In the genomic region with DNA sequence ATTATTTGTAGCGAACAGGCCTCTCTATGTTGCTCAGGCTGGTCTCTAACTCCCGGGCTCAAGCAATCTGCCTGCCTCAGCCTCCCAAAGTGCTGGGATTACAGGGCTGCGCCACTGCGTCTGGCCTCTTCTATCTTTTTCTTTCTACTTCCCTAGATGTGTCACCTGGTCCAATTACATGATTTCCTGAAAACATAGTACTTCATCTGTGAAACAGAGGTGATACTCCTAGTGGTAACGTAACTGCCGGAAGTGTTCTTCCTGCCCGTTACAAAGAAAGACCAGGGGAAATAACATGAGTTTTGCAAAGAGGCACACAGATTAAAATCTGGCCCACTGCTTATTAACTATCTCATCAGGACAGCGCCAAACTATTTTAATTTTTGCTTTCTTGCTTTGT, we compare ENCODE assay signal across 21 cellular contexts. TPM values are rescaled to one million over a fixed set of nuclear protein-coding genes. Genes with fewer than 3 reads are reported as not detected.
A peak's percentile ranks its signal among the peaks of the same experiment; 100 is the strongest.
DNase-seq lines count a peak whose midpoint lies in the region; ATAC-seq and TF ChIP-seq lines count a peak whose summit lies in the region.
"Had no signal": no experiment of that assay in that cellular context is flagged by ENCODE, and none has a peak within 500 bp of the region (broad histone marks: within the 10 kb centered on the region; RNA-seq: fewer than 3 reads in every experiment).

No MANE protein-coding gene starts in this region.

- H3K9me3 ChIP-seq in BLaER1 (peaks cover 8% of the 10 kb centered on the region; the same call in 1 of the 2 replicates), neutrophil (no peaks in the 10 kb centered on the region)

- H4K20me1 ChIP-seq in BLaER1: no peaks in the 10 kb centered on the region

- no peaks in the 10 kb centered on the region for H3K27me3 ChIP-seq in BLaER1
- H3K27me3 ChIP-seq in neutrophil: no peaks in the 10 kb centered on the region

- H3K9ac ChIP-seq in BLaER1: no peak overlapping the region

- DNase-seq in KBM-7 (peak; percentile 81), dermis blood vessel endothelial cell (peak; percentile 53), amniotic stem cell (lab: John Stamatoyannopoulos, UW) (no peak), left cardiac atrium (no peak), GDM1 (lab: John Stamatoyannopoulos, UW) (no peak)
- DNase-seq: C1 segment of cervical spinal cord; Calu3; CD4-positive, alpha-beta memory T cell; COR-L47; DMS53; DMS79 treated with DMSO at 0.1 percent for 48 hours; H9 had no signal

- intact Hi-C loops in left cardiac atrium (cut with DNase I): no loop called here

- peak overlapping the region; percentile 60 for H3K4me2 ChIP-seq in BLaER1
- H3K4me2 ChIP-seq: GM23338 had no signal

- in situ Hi-C loops in KBM-7 (cut with MboI; ENCODE audit: low pct_unique_long_range_greater_than_20kb, low sequenced_read_pairs): no loop called here

- H3K4me1 ChIP-seq in BLaER1 (peaks cover 62% of the 10 kb centered on the region), neutrophil (ENCODE audit: control insufficient read depth in 1 of 2, insufficient read depth in 1 of 2, low read depth in 1 of 2, low read length in 1 of 2) (peaks cover 34 to 42% of the 10 kb centered on the region in 2 experiments)

- no peak for TF ChIP-seq CTCF in neutrophil (IDR thresholded peaks at IDR 0.05)

- H3K36me3 ChIP-seq in BLaER1 (no peaks in the 10 kb centered on the region), neutrophil (no peaks in the 10 kb centered on the region)

- H3K4me3 ChIP-seq in BLaER1 (no peak overlapping the region), neutrophil (ENCODE audit: low read depth in 1 of 2, low read length in 1 of 2) (peak overlapping the region in 1 of 2 experiments; percentile 35)
- H3K4me3 ChIP-seq: GM12878, GM23338 had no signal

- peak overlapping the region; percentile 50; the same call in 1 of the 2 replicates for H3K27ac ChIP-seq in BLaER1
- peak overlapping the region; percentile 70 for H3K27ac ChIP-seq in neutrophil
- H3K27ac ChIP-seq: 22Rv1 had no signal

- no peak for ATAC-seq in left cardiac atrium
- ATAC-seq: GM12878, GM23338, HCT116 had no signal

RNA-seq across cellular contexts. Expression of gene HGF, which starts 18.4 kb away (rescaled TPM):
- total RNA-seq in dermis blood vessel endothelial cell (3.4 and 8.8 TPM in 2 replicates), left cardiac atrium (1 to 10 TPM; 5.6 to 6.0 TPM)
- total RNA-seq: B cell; Calu3; CD4-positive, alpha-beta memory T cell; Daoy; G401 had no signal

Comparison
In these comparisons a context has a peak if more than half of its experiments do, and no peak if none do; other contexts are left out.
1. DNase-seq: peak in KBM-7 (single experiment) and dermis blood vessel endothelial cell (single experiment); none in amniotic stem cell (single experiment), left cardiac atrium (single experiment) and GDM1 (single experiment).